Comparison of ENCODE assay signal across 8 cellular contexts in genomic region chr15:75836953-75837321, GRCh38. TPM values are rescaled to one million over a fixed set of nuclear protein-coding genes. Genes with fewer than 3 reads are reported as not detected.
DNase-seq lines count a peak whose midpoint lies in the region; ATAC-seq, FAIRE-seq and TF ChIP-seq lines count a peak whose summit lies in the region.

No MANE protein-coding gene starts in this region.

- TF ChIP-seq CTCF in astrocyte (IDR thresholded peaks at IDR 0.05; ENCODE audit: insufficient read depth, low read depth, low read length) (no peak), natural killer cell (IDR thresholded peaks at IDR 0.05) (no peak)

- FAIRE-seq in astrocyte (lab: Jason Lieb, UNC), result peak; percentile 83

- peak overlapping the region; percentile 41 for H3K27ac ChIP-seq in astrocyte (ENCODE audit: low read depth, low read length)

- H3K4me1 Mint-ChIP-seq in astrocyte (ENCODE audit: low read depth, unreplicated experiment), result peaks cover 4% of the 10 kb centered on the region
- H3K4me1 Mint-ChIP-seq in natural killer cell, result peaks cover 3 to 5% of the 10 kb centered on the region in 2 donors

- H3K4me3 Mint-ChIP-seq in astrocyte (ENCODE audit: unreplicated experiment) (no peak overlapping the region), natural killer cell (no peak overlapping the region)

- H3K36me3 ChIP-seq in astrocyte (ENCODE audit: insufficient read depth, low read length), result no peaks in the 10 kb centered on the region

- no peaks in the 10 kb centered on the region for H3K27me3 ChIP-seq in astrocyte (ENCODE audit: insufficient read depth, low read length)

- no peaks in the 10 kb centered on the region for H3K9me3 ChIP-seq in astrocyte (ENCODE audit: insufficient read depth, low read depth, low read length)

- ATAC-seq in GM21529 (IDR thresholded peaks at IDR 0.05; ENCODE audit: unreplicated experiment), result peak; percentile 73
- ATAC-seq in natural killer cell, result peak; percentile 91 to 99 (median 94)
- no peak for ATAC-seq in HG03025 (IDR thresholded peaks at IDR 0.05; ENCODE audit: low FRiP score, unreplicated experiment)

- DNase-seq in Daoy (ENCODE audit: low read depth) (peak; percentile 89), NCI-H226 (peak; percentile 81), astrocyte (ENCODE audit: low read depth) (peak; percentile 84), natural killer cell (peak; percentile 48), SK-N-DZ (ENCODE audit: low spot score) (no peak)
- DNase-seq in effector CD8-positive, alpha-beta T cell (lab: John Stamatoyannopoulos, UW), result no peak

- H2AFZ ChIP-seq in astrocyte (ENCODE audit: low read depth, low read length), result peak overlapping the region; percentile 42

- no peak overlapping the region for H3K27ac Mint-ChIP-seq in astrocyte (ENCODE audit: unreplicated experiment)
- no peak overlapping the region for H3K27ac Mint-ChIP-seq in natural killer cell

- no peaks in the 10 kb centered on the region for H4K20me1 ChIP-seq in astrocyte (ENCODE audit: insufficient read depth, low read length)

- H3K79me2 ChIP-seq in astrocyte (ENCODE audit: insufficient read depth, low read length), result no peaks in the 10 kb centered on the region

- no peak overlapping the region for H3K4me3 ChIP-seq in astrocyte (ENCODE audit: insufficient read depth, low read depth, low read length)

- intact Hi-C loops in natural killer cell (cut with micrococcal nuclease), result no loop called here

- peak overlapping the region; percentile 64 for H3K4me2 ChIP-seq in astrocyte (ENCODE audit: low read length)

- H3K36me3 Mint-ChIP-seq in astrocyte (ENCODE audit: low read depth, unreplicated experiment) (no peaks in the 10 kb centered on the region), natural killer cell (no peaks in the 10 kb centered on the region)

- peak overlapping the region; percentile 11 for H3K9ac ChIP-seq in astrocyte (ENCODE audit: low read length)

- H3K4me1 ChIP-seq in astrocyte (ENCODE audit: insufficient read depth, low read length), result peaks cover 10% of the 10 kb centered on the region

- no peaks in the 10 kb centered on the region for H3K27me3 Mint-ChIP-seq in astrocyte (ENCODE audit: low read depth, unreplicated experiment)
- H3K27me3 Mint-ChIP-seq in natural killer cell (ENCODE audit: low read depth in 2 of 2), result no peaks in the 10 kb centered on the region

- H3K9me3 Mint-ChIP-seq in astrocyte (ENCODE audit: unreplicated experiment), result no peaks in the 10 kb centered on the region
- H3K9me3 Mint-ChIP-seq in natural killer cell, result no peaks in the 10 kb centered on the region

RNA-seq across cellular contexts. Expression of gene UBE2Q2, which starts 6.3 kb away (rescaled TPM):
- total RNA-seq in Daoy (2014; rRNA removed; shearing (Covaris generic)), result 38.3 and 41.4 TPM in 2 replicates
- total RNA-seq in astrocyte (44.2 and 47.7 TPM in 2 replicates), natural killer cell (10 to 100 TPM; 39.5 to 64.6 (median 63.9) TPM)
- polyA plus RNA-seq in SK-N-DZ (2014; cell fraction: cytosol; rRNA removed), result 18.1 and 19.0 TPM in 2 replicates
- 23.9 and 31.2 TPM in 2 replicates for polyA plus RNA-seq in SK-N-DZ (2014; cell fraction: nucleus; rRNA removed)

Comparison
In these comparisons a context has a peak if more than half of its experiments do, and no peak if none do; other contexts are left out.
1. DNase-seq: peak in Daoy (single experiment), NCI-H226 (single experiment), astrocyte (single experiment) and natural killer cell (single experiment); none in SK-N-DZ (single experiment) and effector CD8-positive, alpha-beta T cell (single experiment).